In the genomic region with DNA sequence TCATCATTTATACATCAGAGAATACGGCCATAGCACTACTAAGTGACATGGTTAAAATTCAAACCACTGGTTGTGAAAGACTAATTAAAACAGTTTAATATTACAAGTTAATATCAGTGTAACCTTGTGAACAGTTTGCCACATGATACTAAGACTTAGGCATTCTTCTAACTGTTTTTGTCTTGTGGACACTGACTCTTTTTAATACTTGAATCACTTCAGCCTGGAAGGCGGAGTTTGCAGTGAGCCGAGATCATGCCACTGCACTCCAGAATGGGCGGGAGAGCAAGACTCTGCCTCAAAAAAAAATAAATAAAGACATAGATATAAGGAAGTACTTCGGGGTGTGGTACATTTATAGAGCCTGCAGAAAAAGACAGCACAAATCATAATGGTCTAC, we compare ENCODE assay signal across 21 cellular contexts.
"Had no signal": no experiment of that assay in that cellular context is flagged by ENCODE, and none has a peak within 500 bp of the region (broad histone marks: within the 10 kb centered on the region; RNA-seq: fewer than 3 reads in every experiment).

No MANE protein-coding gene starts in this region.

- DNase-seq: activated CD4-positive, alpha-beta T cell treated with anti-CD3 and anti-CD28 coated beads for 4 hours; activated CD4-positive, alpha-beta T cell treated with anti-CD3 and anti-CD28 coated beads, Interleukin-2, amount 50 U/mL, for 4 hours; activated CD4-positive, CD25-positive, alpha-beta regulatory T cell; activated effector memory CD4-positive, alpha-beta T cell treated with Interleukin-2 at 50 U/mL for 16 hours; activated naive CD4-positive, alpha-beta T cell treated with Interleukin-2 at 50 U/mL for 16 hours; anterior cingulate cortex; colonic mucosa; effector CD8-positive, alpha-beta T cell; head of caudate nucleus; hippocampal formation; kidney; naive thymus-derived CD8-positive, alpha-beta T cell; occipital lobe; right cardiac atrium; spleen; stimulated activated naive CD4-positive, alpha-beta T cell; tibial artery; upper lobe of right lung had no signal

- H2AFZ ChIP-seq: neural progenitor cell, parathyroid adenoma had no signal

- H3K9me3 ChIP-seq: colonic mucosa, upper lobe of right lung had no signal

- H3K27ac ChIP-seq: colonic mucosa, neural progenitor cell, parathyroid adenoma, spleen, suprapubic skin, tibial artery, upper lobe of right lung had no signal

- H3K9ac ChIP-seq: neural progenitor cell, parathyroid adenoma had no signal

- H3K4me1 ChIP-seq: colonic mucosa, neural progenitor cell, parathyroid adenoma, spleen, suprapubic skin, tibial artery, upper lobe of right lung had no signal

- H3K4me3 ChIP-seq: colonic mucosa, neural progenitor cell, spleen, suprapubic skin, tibial artery, upper lobe of right lung had no signal

- H3K79me2 ChIP-seq: parathyroid adenoma had no signal

- H3K36me3 ChIP-seq: colonic mucosa, neural progenitor cell, spleen, suprapubic skin, tibial artery, upper lobe of right lung had no signal

- H3K27me3 ChIP-seq: colonic mucosa, neural progenitor cell, spleen, suprapubic skin, tibial artery, upper lobe of right lung had no signal

- ATAC-seq: naive thymus-derived CD8-positive, alpha-beta T cell; right cardiac atrium; upper lobe of right lung had no signal

- H3K4me2 ChIP-seq: neural progenitor cell had no signal
